In genomic region chr10:51083280-51083986, GRCh38 we compare ENCODE assay signal across 1 cellular context.
TF ChIP-seq lines count a peak whose summit lies in the region.

No MANE protein-coding gene starts in this region.

TF ChIP-seq in WTC11, 78 proteins besides CTCF, POLR2A, EP300 and RAD21 (continued from another document):
- TF ChIP-seq PRDM15 (CRISPR knock-in tag; IDR thresholded peaks at IDR 0.05) (no peak), NR3C1 (CRISPR knock-in tag; conservative IDR thresholded peaks at IDR 0.05; ENCODE audit: low read depth) (no peak), SMAD4 (CRISPR knock-in tag; IDR thresholded peaks at IDR 0.05) (no peak), ATF2 (CRISPR knock-in tag; IDR thresholded peaks at IDR 0.05; ENCODE audit: borderline replicate concordance, low read depth) (no peak), ZNF121 (CRISPR knock-in tag; IDR thresholded peaks at IDR 0.05) (no peak), ZSCAN18 (CRISPR knock-in tag; IDR thresholded peaks at IDR 0.05) (no peak), ELF4 (CRISPR knock-in tag; IDR thresholded peaks at IDR 0.05; ENCODE audit: low read depth) (no peak), PRRX2 (CRISPR knock-in tag; IDR thresholded peaks at IDR 0.05) (no peak), ZNF219 (CRISPR knock-in tag; IDR thresholded peaks at IDR 0.05; ENCODE audit: borderline replicate concordance) (no peak), NR1H2 (CRISPR knock-in tag; IDR thresholded peaks at IDR 0.05) (no peak), CREM (CRISPR knock-in tag; IDR thresholded peaks at IDR 0.05) (no peak)
TF ChIP-seq in WTC11: peak in this region for 0.
